In genomic region chr14:100267990-100268389, GRCh38 we compare ENCODE assay signal across 16 cellular contexts. TPM values are rescaled to one million over a fixed set of nuclear protein-coding genes. Genes with fewer than 3 reads are reported as not detected.
DNase-seq lines count a peak whose midpoint lies in the region; ATAC-seq and TF ChIP-seq lines count a peak whose summit lies in the region.
"Had no signal": no experiment of that assay in that cellular context is flagged by ENCODE, and none has a peak within 500 bp of the region (broad histone marks: within the 10 kb centered on the region; RNA-seq: fewer than 3 reads in every experiment).

No MANE protein-coding gene starts in this region.

- peaks cover 60% of the 10 kb centered on the region for H3K4me1 Mint-ChIP-seq in activated CD4-positive, alpha-beta T cell treated with anti-CD3 and anti-CD28 coated beads for 36 hours
- H3K4me1 Mint-ChIP-seq in CD8-positive, alpha-beta T cell (ENCODE audit: low read depth): peaks cover 72% of the 10 kb centered on the region
- peaks cover 46% of the 10 kb centered on the region for H3K4me1 Mint-ChIP-seq in central memory CD8-positive, alpha-beta T cell
- H3K4me1 Mint-ChIP-seq in nephron progenitor cell: peaks cover 4% of the 10 kb centered on the region

- no peaks in the 10 kb centered on the region for H3K9me3 Mint-ChIP-seq in activated CD4-positive, alpha-beta T cell treated with anti-CD3 and anti-CD28 coated beads for 36 hours (ENCODE audit: low read depth)
- H3K9me3 Mint-ChIP-seq in CD8-positive, alpha-beta T cell: no peaks in the 10 kb centered on the region
- H3K9me3 Mint-ChIP-seq in central memory CD8-positive, alpha-beta T cell: no peaks in the 10 kb centered on the region
- H3K9me3 Mint-ChIP-seq in nephron progenitor cell: no peaks in the 10 kb centered on the region

- no peak for DNase-seq in activated CD4-positive, alpha-beta T cell treated with anti-CD3 and anti-CD28 coated beads for 36 hours
- no peak for DNase-seq in activated CD4-positive, alpha-beta T cell treated with anti-CD3 and anti-CD28 coated beads for 48 hours
- DNase-seq in CD8-positive, alpha-beta T cell: no peak
- no peak for DNase-seq in central memory CD8-positive, alpha-beta T cell (ENCODE audit: low spot score in 2 of 2)
- DNase-seq in nephron progenitor cell (no peak), AG08396 (ENCODE audit: low spot score) (no peak), AML-193 (lab: John Stamatoyannopoulos, UW) (no peak)
- DNase-seq: C1 segment of cervical spinal cord, DMS79, GOT3, Kasumi-1, NCI-H1105 treated with DMSO at 0.1 percent for 48 hours, NCI-H187 treated with DMSO at 0.1 percent for 48 hours, NCI-H446 treated with DMSO at 0.1 percent for 48 hours, NCI-H774 had no signal

- H3K27me3 Mint-ChIP-seq in activated CD4-positive, alpha-beta T cell treated with anti-CD3 and anti-CD28 coated beads for 36 hours: no peaks in the 10 kb centered on the region
- H3K27me3 Mint-ChIP-seq in CD8-positive, alpha-beta T cell (ENCODE audit: low read depth): no peaks in the 10 kb centered on the region
- no peaks in the 10 kb centered on the region for H3K27me3 Mint-ChIP-seq in central memory CD8-positive, alpha-beta T cell
- H3K27me3 Mint-ChIP-seq in nephron progenitor cell (ENCODE audit: low read depth, poor library complexity): no peaks in the 10 kb centered on the region

- no peak for TF ChIP-seq CTCF in CD8-positive, alpha-beta T cell (IDR thresholded peaks at IDR 0.05)
- no peak for TF ChIP-seq CTCF in nephron progenitor cell (IDR thresholded peaks at IDR 0.05)

- no peak for ATAC-seq in activated CD4-positive, alpha-beta T cell treated with anti-CD3 and anti-CD28 coated beads for 36 hours
- no peak for ATAC-seq in CD8-positive, alpha-beta T cell
- ATAC-seq in central memory CD8-positive, alpha-beta T cell (replicated peaks; ENCODE audit: extremely low read depth, poor library complexity, severe bottlenecking): no peak
- no peak for ATAC-seq in HG03196 (IDR thresholded peaks at IDR 0.05; ENCODE audit: unreplicated experiment)

- intact Hi-C loops in activated CD4-positive, alpha-beta T cell treated with anti-CD3 and anti-CD28 coated beads for 36 hours (cut with DNase I, micrococcal nuclease): no loop called here
- intact Hi-C loops in CD8-positive, alpha-beta T cell (cut with DNase I, micrococcal nuclease): no loop called here

- H3K27ac Mint-ChIP-seq in activated CD4-positive, alpha-beta T cell treated with anti-CD3 and anti-CD28 coated beads for 36 hours: peak overlapping the region; percentile 37
- peak overlapping the region; percentile 11 for H3K27ac Mint-ChIP-seq in CD8-positive, alpha-beta T cell
- peak overlapping the region; percentile 57 for H3K27ac Mint-ChIP-seq in central memory CD8-positive, alpha-beta T cell (ENCODE audit: low read depth)
- peak overlapping the region; percentile 74 for H3K27ac Mint-ChIP-seq in nephron progenitor cell

- POLR2A ChIA-PET in activated CD4-positive, alpha-beta T cell treated with anti-CD3 and anti-CD28 coated beads for 36 hours (lab: Charles Lee): interaction anchor here (0.6 kb wide), 1 partner anchor 14 kb away, joined by 3 read pairs; no protein-coding TSS in a partner anchor
- POLR2A ChIA-PET in CD8-positive, alpha-beta T cell (lab: Charles Lee): no interaction called here

- no peaks in the 10 kb centered on the region for H3K9me3 ChIP-seq in CD8-positive, alpha-beta T cell (ENCODE audit: low read length)

- CTCF ChIA-PET in activated CD4-positive, alpha-beta T cell treated with anti-CD3 and anti-CD28 coated beads for 36 hours (lab: Charles Lee): interaction anchor here (0.9 to 1.6 kb wide), 3 partner anchors 8 to 166 kb away, joined by 3 to 8 read pairs (median 4); no protein-coding TSS in a partner anchor
- CTCF ChIA-PET in CD8-positive, alpha-beta T cell (lab: Charles Lee): interaction anchor here (1.0 kb wide), 1 partner anchor 16 kb away, joined by 7 read pairs; no protein-coding TSS in a partner anchor

- no peak overlapping the region for H3K4me3 Mint-ChIP-seq in activated CD4-positive, alpha-beta T cell treated with anti-CD3 and anti-CD28 coated beads for 36 hours
- H3K4me3 Mint-ChIP-seq in CD8-positive, alpha-beta T cell: no peak overlapping the region
- H3K4me3 Mint-ChIP-seq in central memory CD8-positive, alpha-beta T cell: no peak overlapping the region
- H3K4me3 Mint-ChIP-seq in nephron progenitor cell: no peak overlapping the region

- peaks cover 40% of the 10 kb centered on the region for H3K4me1 ChIP-seq in CD8-positive, alpha-beta T cell (ENCODE audit: insufficient read depth, low read length)

- no peaks in the 10 kb centered on the region for H3K27me3 ChIP-seq in CD8-positive, alpha-beta T cell (ENCODE audit: insufficient read depth, low read length)

- H3K27ac ChIP-seq in CD8-positive, alpha-beta T cell (ENCODE audit: low read depth, low read length): no peak overlapping the region

- H3K36me3 ChIP-seq in CD8-positive, alpha-beta T cell (ENCODE audit: insufficient read depth, low read length): peaks cover 16% of the 10 kb centered on the region

- H3K4me3 ChIP-seq in CD8-positive, alpha-beta T cell (ENCODE audit: low read depth, low read length): no peak overlapping the region

- H3K36me3 Mint-ChIP-seq in activated CD4-positive, alpha-beta T cell treated with anti-CD3 and anti-CD28 coated beads for 36 hours (ENCODE audit: low read depth): peaks cover 45% of the 10 kb centered on the region
- H3K36me3 Mint-ChIP-seq in CD8-positive, alpha-beta T cell: peaks cover 49% of the 10 kb centered on the region
- peaks cover 22% of the 10 kb centered on the region for H3K36me3 Mint-ChIP-seq in central memory CD8-positive, alpha-beta T cell (ENCODE audit: insufficient read depth)
- peaks cover 74% of the 10 kb centered on the region for H3K36me3 Mint-ChIP-seq in nephron progenitor cell (ENCODE audit: low read depth)

RNA-seq across cellular contexts. Expression of gene YY1, which starts 29.0 kb away (rescaled TPM):
- 100 to 1,000 TPM in 1 of 2 experiments, 10 to 100 TPM in 1; 99.7 to 104 TPM for total RNA-seq in activated CD4-positive, alpha-beta T cell treated with anti-CD3 and anti-CD28 coated beads for 36 hours
- 10 to 100 TPM; 70.0 to 80.7 TPM for total RNA-seq in CD8-positive, alpha-beta T cell

RNA-seq across cellular contexts. Expression of gene SLC25A29, which starts 38.3 kb away (rescaled TPM):
- 1 to 10 TPM; 5.4 to 5.8 TPM for total RNA-seq in activated CD4-positive, alpha-beta T cell treated with anti-CD3 and anti-CD28 coated beads for 36 hours
- total RNA-seq in CD8-positive, alpha-beta T cell: 10 to 100 TPM; 19.4 to 22.8 TPM

RNA-seq across cellular contexts. Expression of gene SLC25A47, which starts 55.1 kb away (rescaled TPM):
- not detected for total RNA-seq in activated CD4-positive, alpha-beta T cell treated with anti-CD3 and anti-CD28 coated beads for 36 hours
- not detected for total RNA-seq in CD8-positive, alpha-beta T cell

Comparison
In these comparisons a context has a peak if more than half of its experiments do, and no peak if none do; other contexts are left out.
1. H3K27ac Mint-ChIP-seq: peak in every context shown above with its lines; median percentile 74 in nephron progenitor cell; 57 in central memory CD8-positive, alpha-beta T cell; 37 in activated CD4-positive, alpha-beta T cell treated with anti-CD3 and anti-CD28 coated beads for 36 hours; 11 in CD8-positive, alpha-beta T cell.